Comparison of ENCODE assay signal across 10 cellular contexts in the genomic region with DNA sequence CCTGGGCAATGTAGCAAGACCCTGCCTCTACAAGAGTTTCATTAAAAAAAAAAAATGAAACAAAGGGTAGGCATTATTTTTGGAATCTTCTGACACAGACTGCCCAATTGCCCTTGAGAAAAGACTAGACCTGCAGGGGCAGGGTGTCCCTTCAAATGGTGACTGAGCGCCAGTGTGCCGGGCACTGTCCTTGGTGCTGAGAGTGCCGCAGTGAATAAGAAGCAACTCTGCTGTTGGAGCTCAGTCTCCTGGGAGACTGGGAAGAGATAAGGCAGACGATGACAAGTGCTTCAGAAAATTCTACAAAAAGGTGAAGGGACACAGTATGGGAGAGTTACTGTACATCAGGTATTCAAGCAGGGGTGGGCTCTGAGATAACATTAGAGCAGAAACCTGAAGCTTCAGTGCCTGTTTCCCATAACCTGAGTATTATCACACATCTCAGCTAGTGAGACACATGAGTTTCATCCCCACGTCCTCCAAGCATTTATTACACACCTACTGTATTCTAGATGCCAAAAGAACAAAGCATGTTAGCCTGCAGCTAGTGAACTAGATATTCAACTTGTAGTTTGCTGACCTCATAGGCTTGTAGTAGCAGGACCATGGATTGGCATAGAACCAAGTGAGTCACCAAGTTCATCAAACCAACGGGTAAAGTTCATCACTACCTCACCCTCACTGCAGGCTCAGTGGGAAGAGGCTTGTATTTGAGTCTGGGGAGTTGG. TPM values are rescaled to one million over a fixed set of nuclear protein-coding genes. Genes with fewer than 3 reads are reported as not detected.
A peak's percentile ranks its signal among the peaks of the same experiment; 100 is the strongest.
DNase-seq lines count a peak whose midpoint lies in the region; ATAC-seq, FAIRE-seq and TF ChIP-seq lines count a peak whose summit lies in the region.
"Had no signal": no experiment of that assay in that cellular context is flagged by ENCODE, and none has a peak within 500 bp of the region (broad histone marks: within the 10 kb centered on the region; RNA-seq: fewer than 3 reads in every experiment).

No MANE protein-coding gene starts in this region.

- H3K9me3 Mint-ChIP-seq in activated CD8-positive, alpha-beta T cell treated with anti-CD3 and anti-CD28 coated beads, Interleukin-2, amount 10 ng/mL, durations not matched to agents 7 days and 5 days (ENCODE audit: insufficient read depth), result no peaks in the 10 kb centered on the region
- H3K9me3 Mint-ChIP-seq: brain had no signal

- CTCF ChIA-PET in activated CD8-positive, alpha-beta T cell treated with anti-CD3 and anti-CD28 coated beads, Interleukin-2, amount 10 ng/mL, durations not matched to agents 7 days and 5 days (lab: Charles Lee), result interaction anchor here (0.5 to 2.2 kb wide), 5 partner anchors 9 to 99 kb away, joined by 3 to 12 read pairs (median 4); no protein-coding TSS in a partner anchor

- H3K9me3 ChIP-seq in DND-41 (ENCODE audit: insufficient read depth, low read length, severe bottlenecking), result no peaks in the 10 kb centered on the region
- H3K9me3 ChIP-seq in kidney (ENCODE audit: control insufficient read depth in 1 of 2, low read length in 2 of 2), result no peaks in the 10 kb centered on the region

- no peaks in the 10 kb centered on the region for H3K27me3 ChIP-seq in DND-41 (ENCODE audit: insufficient read depth, low read length, poor library complexity)

- H2AFZ ChIP-seq in DND-41 (ENCODE audit: low read depth, low read length), result no peak overlapping the region
- H2AFZ ChIP-seq: parathyroid adenoma had no signal

- no peak for TF ChIP-seq CTCF in DND-41 (IDR thresholded peaks at IDR 0.05; ENCODE audit: borderline replicate concordance, extremely low read depth, low read length, poor library complexity, severe bottlenecking)
- no peak for TF ChIP-seq CTCF in kidney (IDR thresholded peaks at IDR 0.05; ENCODE audit: borderline replicate concordance, extremely low read depth, insufficient read depth)

- H3K4me3 ChIP-seq in DND-41 (ENCODE audit: low read depth in 1 of 2, low read length in 2 of 2) (no peak overlapping the region), kidney (ENCODE audit: low read length in 2 of 2) (no peak overlapping the region)

- ATAC-seq in DND-41 (ENCODE audit: insufficient read depth, low read depth), result peak; percentile 66; the same call in 2 of the 3 replicates
- ATAC-seq in activated CD8-positive, alpha-beta T cell treated with anti-CD3 and anti-CD28 coated beads, Interleukin-2, amount 10 ng/mL, durations not matched to agents 7 days and 5 days, result peak; percentile 68

- H3K4me1 ChIP-seq in DND-41 (ENCODE audit: insufficient read depth, low read length) (no peaks in the 10 kb centered on the region), kidney (ENCODE audit: control insufficient read depth in 1 of 2, insufficient read depth in 1 of 2, low read depth in 1 of 2, low read length in 2 of 2) (no peaks in the 10 kb centered on the region)
- H3K4me1 ChIP-seq: parathyroid adenoma had no signal

- intact Hi-C loops in kidney (cut with DNase I), result no loop called here

- POLR2A ChIA-PET in activated CD8-positive, alpha-beta T cell treated with anti-CD3 and anti-CD28 coated beads, Interleukin-2, amount 10 ng/mL, durations not matched to agents 7 days and 5 days (lab: Charles Lee), result no interaction called here

- H3K27me3 Mint-ChIP-seq in activated CD8-positive, alpha-beta T cell treated with anti-CD3 and anti-CD28 coated beads, Interleukin-2, amount 10 ng/mL, durations not matched to agents 7 days and 5 days (ENCODE audit: low read depth), result peaks cover 5% of the 10 kb centered on the region

- no peaks in the 10 kb centered on the region for H4K20me1 ChIP-seq in DND-41 (ENCODE audit: insufficient read depth, low read length)

- H3K9ac ChIP-seq in DND-41 (ENCODE audit: low read depth, low read length), result no peak overlapping the region
- no peak overlapping the region for H3K9ac ChIP-seq in kidney (ENCODE audit: low read length in 2 of 2)
- H3K9ac ChIP-seq: parathyroid adenoma had no signal

- no peaks in the 10 kb centered on the region for H3K4me1 Mint-ChIP-seq in activated CD8-positive, alpha-beta T cell treated with anti-CD3 and anti-CD28 coated beads, Interleukin-2, amount 10 ng/mL, durations not matched to agents 7 days and 5 days (ENCODE audit: low read depth)
- H3K4me1 Mint-ChIP-seq: brain had no signal

- H3K27ac Mint-ChIP-seq in activated CD8-positive, alpha-beta T cell treated with anti-CD3 and anti-CD28 coated beads, Interleukin-2, amount 10 ng/mL, durations not matched to agents 7 days and 5 days, result no peak overlapping the region

- no peak overlapping the region for H3K4me2 ChIP-seq in DND-41 (ENCODE audit: insufficient read depth, low read length)

- H3K79me2 ChIP-seq in DND-41 (ENCODE audit: insufficient read depth, low read length), result no peaks in the 10 kb centered on the region
- H3K79me2 ChIP-seq: parathyroid adenoma had no signal

- H3K36me3 ChIP-seq in DND-41 (ENCODE audit: insufficient read depth, low read length) (no peaks in the 10 kb centered on the region), kidney (ENCODE audit: control insufficient read depth in 1 of 2, insufficient read depth in 2 of 2, low read length in 2 of 2) (no peaks in the 10 kb centered on the region)

- no peak overlapping the region for H3K4me3 Mint-ChIP-seq in activated CD8-positive, alpha-beta T cell treated with anti-CD3 and anti-CD28 coated beads, Interleukin-2, amount 10 ng/mL, durations not matched to agents 7 days and 5 days
- H3K4me3 Mint-ChIP-seq: brain had no signal

- DNase-seq in DND-41 (peak; percentile 61), HuH-7 (ENCODE audit: low spot score) (peak; percentile 58), kidney glomerular epithelial cell (lab: John Stamatoyannopoulos, UW) (peak; percentile 35), SW 1271 (lab: John Stamatoyannopoulos, UW) (no peak), GM19240 (ENCODE audit: insufficient read length, low spot score) (no peak), kidney (no peak), pons (ENCODE audit: low spot score) (no peak)
- peak; percentile 54 for DNase-seq in activated CD8-positive, alpha-beta T cell treated with anti-CD3 and anti-CD28 coated beads, Interleukin-2, amount 10 ng/mL, durations not matched to agents 7 days and 5 days

- no peak for FAIRE-seq in kidney (lab: Jason Lieb, UNC)

- H3K27ac ChIP-seq in DND-41 (ENCODE audit: low read length) (no peak overlapping the region), kidney (ENCODE audit: low read depth in 2 of 2, low read length in 2 of 2) (no peak overlapping the region)
- H3K27ac ChIP-seq: parathyroid adenoma had no signal

- no peaks in the 10 kb centered on the region for H3K36me3 Mint-ChIP-seq in activated CD8-positive, alpha-beta T cell treated with anti-CD3 and anti-CD28 coated beads, Interleukin-2, amount 10 ng/mL, durations not matched to agents 7 days and 5 days (ENCODE audit: low read depth)
- H3K36me3 Mint-ChIP-seq: brain had no signal

RNA-seq across cellular contexts. Expression of gene RPL11, which starts 18.4 kb away (rescaled TPM):
- 1,000 to 10,000 TPM; 1,096 to 1,128 TPM for total RNA-seq in activated CD8-positive, alpha-beta T cell treated with anti-CD3 and anti-CD28 coated beads, Interleukin-2, amount 10 ng/mL, durations not matched to agents 7 days and 5 days
- 829 TPM for total RNA-seq in kidney
- 2,056 TPM for polyA plus RNA-seq in kidney (ENCODE audit: insufficient read depth, low read depth, low replicate concordance)

Comparison
In these comparisons a context has a peak if more than half of its experiments do, and no peak if none do; other contexts are left out.
1. DNase-seq: peak in DND-41 (single experiment), HuH-7 (single experiment), activated CD8-positive, alpha-beta T cell treated with anti-CD3 and anti-CD28 coated beads, Interleukin-2, amount 10 ng/mL, durations not matched to agents 7 days and 5 days (single experiment) and kidney glomerular epithelial cell (single experiment); none in SW 1271 (0 of 2), GM19240 (single experiment), kidney (single experiment) and pons (single experiment).